Comparison of ENCODE assay signal across 21 cellular contexts in the genomic region with DNA sequence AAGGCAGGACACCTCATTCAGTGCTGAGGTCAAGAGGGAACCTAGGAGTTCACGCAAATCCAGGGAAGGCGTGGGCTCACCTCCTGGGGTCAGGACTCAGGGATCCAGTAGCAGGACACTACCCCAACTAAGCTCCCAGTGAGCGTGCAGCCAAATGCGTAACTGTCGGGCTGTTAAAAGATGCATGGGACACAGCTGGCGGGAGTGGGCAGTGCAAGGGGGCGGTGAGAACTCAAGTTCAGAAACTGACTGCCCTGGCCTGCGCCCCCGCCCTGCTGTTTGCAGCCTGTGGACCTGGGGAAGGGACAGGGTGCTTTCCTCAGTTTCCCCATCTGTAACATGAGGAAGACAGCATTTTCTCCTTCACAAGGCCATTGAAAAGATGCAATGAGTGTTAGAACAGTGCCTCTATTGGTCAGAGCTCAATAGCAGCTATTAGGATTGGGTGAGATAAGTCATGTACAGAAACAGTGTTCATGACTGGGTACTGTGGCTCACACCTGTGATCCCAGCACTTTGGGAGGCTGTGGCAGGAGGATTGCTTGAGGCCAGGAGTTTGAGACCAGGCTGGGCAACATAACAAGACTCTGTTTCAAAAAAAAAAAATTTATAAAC. TPM values are rescaled to one million over a fixed set of nuclear protein-coding genes. Genes with fewer than 3 reads are reported as not detected.
A peak's percentile ranks its signal among the peaks of the same experiment; 100 is the strongest.
DNase-seq lines count a peak whose midpoint lies in the region; FAIRE-seq and TF ChIP-seq lines count a peak whose summit lies in the region.
"Had no signal": no experiment of that assay in that cellular context is flagged by ENCODE, and none has a peak within 500 bp of the region (broad histone marks: within the 10 kb centered on the region; RNA-seq: fewer than 3 reads in every experiment).

No MANE protein-coding gene starts in this region.

- H3K27ac Mint-ChIP-seq in CD4-positive, alpha-beta memory T cell, result peak overlapping the region in 4 of 7 donors; percentile 25 to 42 (median 32)
- H3K27ac Mint-ChIP-seq: IgD-negative memory B cell had no signal

- H3K9me3 Mint-ChIP-seq in CD4-positive, alpha-beta memory T cell, result no peaks in the 10 kb centered on the region
- H3K9me3 Mint-ChIP-seq: CD4-positive, CD25-positive, alpha-beta regulatory T cell; IgD-negative memory B cell had no signal

- no peaks in the 10 kb centered on the region for H4K20me1 ChIP-seq in endothelial cell of umbilical vein (replicated peaks; ENCODE audit: control insufficient read depth, extremely low read depth, insufficient read depth, low read length)

- no peaks in the 10 kb centered on the region for H3K27me3 ChIP-seq in CD4-positive, alpha-beta memory T cell (ENCODE audit: insufficient read depth, low read length)
- H3K27me3 ChIP-seq in endothelial cell of umbilical vein (ENCODE audit: control insufficient read depth in 2 of 2, insufficient read depth in 2 of 2, low read length in 2 of 2), result no peaks in the 10 kb centered on the region
- H3K27me3 ChIP-seq in stomach, result no peaks in the 10 kb centered on the region
- H3K27me3 ChIP-seq: dorsolateral prefrontal cortex, esophagus muscularis mucosa, heart right ventricle, sigmoid colon, thyroid gland had no signal

- no peak overlapping the region for H2AFZ ChIP-seq in endothelial cell of umbilical vein (ENCODE audit: low read depth, low read length)

- TF ChIP-seq CTCF in endothelial cell of umbilical vein (IDR thresholded peaks at IDR 0.05; ENCODE audit: extremely low read depth in 1 of 2, insufficient read depth in 1 of 2, low read depth in 1 of 2, low read length in 2 of 2) (no peak), stomach (IDR thresholded peaks at IDR 0.05) (no peak)

- H3K9me3 ChIP-seq in CD4-positive, alpha-beta memory T cell (ENCODE audit: control insufficient read depth in 1 of 2, low read length in 2 of 2), result no peaks in the 10 kb centered on the region
- H3K9me3 ChIP-seq in endothelial cell of umbilical vein (replicated peaks; ENCODE audit: control insufficient read depth, insufficient read depth, low read length) (no peaks in the 10 kb centered on the region), stomach (no peaks in the 10 kb centered on the region)
- H3K9me3 ChIP-seq: esophagus muscularis mucosa, heart right ventricle, sigmoid colon, thyroid gland had no signal

- dilution Hi-C loops in endothelial cell of umbilical vein (cut with MboI; ENCODE audit: extremely low pct_ligation_motif_present, low sequenced_read_pairs), result no loop called here

- in situ Hi-C loops in ACHN (cut with HindIII; ENCODE audit: low pct_ligation_motif_present, low pct_unique_long_range_greater_than_20kb, low sequenced_read_pairs), result no loop called here

- no peak for TF ChIP-seq EP300 in stomach (IDR thresholded peaks at IDR 0.05)

- BruUV-seq in endothelial cell of umbilical vein (replicated peaks; lab: Mats Ljungman, UMichigan), result no TSS peak

- CTCF ChIA-PET in CD4-positive, alpha-beta memory T cell (lab: Charles Lee; ENCODE audit: partially characterized antibody), result interaction anchor here (1.1 to 1.3 kb wide), 2 partner anchors 35 to 143 kb away, joined by 3 to 4 read pairs; no protein-coding TSS in a partner anchor
- CTCF ChIA-PET in endothelial cell of umbilical vein (lab: Charles Lee), result interaction anchor here (0.7 to 1.5 kb wide), 6 partner anchors 17 to 189 kb away, joined by 3 to 7 read pairs (median 3); partner anchors contain the start of genes PAGR1 and TLCD3B

- 92 to 97% (median 96%) methylated on average over 8 to 9 of the region's 9 CpGs for WGBS in stomach, 5 donors

- H3K36me3 Mint-ChIP-seq in CD4-positive, alpha-beta memory T cell, result peaks cover 35 to 68% of the 10 kb centered on the region in 2 donors

- DNase-seq in ACHN, result peak; percentile 16
- no peak for DNase-seq in CD4-positive, alpha-beta memory T cell
- peak; percentile 34 for DNase-seq in OCI-M1 (lab: John Stamatoyannopoulos, UW)
- no peak for DNase-seq in endothelial cell of umbilical vein (ENCODE audit: low read depth, low spot score)
- no peak for DNase-seq in NCI-H510A (lab: John Stamatoyannopoulos, UW)
- DNase-seq in NCI-H526 (lab: John Stamatoyannopoulos, UW), result no peak
- no peak for DNase-seq in stomach
- DNase-seq: activated CD4-positive, alpha-beta T cell treated with anti-CD3 and anti-CD28 coated beads for 1 hour; activated T-cell treated with anti-CD3 and anti-CD28 coated beads, Interleukin-2, amount 50 U/mL, for 1 hour; CD4-positive, CD25-positive, alpha-beta regulatory T cell; dorsolateral prefrontal cortex; EL; heart right ventricle; kidney; NCI-H1105 treated with DMSO at 0.1 percent for 48 hours; Right ventricle myocardium superior; sigmoid colon; T-helper 2 cell; thyroid gland had no signal

- H3K4me1 ChIP-seq in CD4-positive, alpha-beta memory T cell (ENCODE audit: insufficient read depth, low read length), result no peaks in the 10 kb centered on the region
- H3K4me1 ChIP-seq in endothelial cell of umbilical vein (ENCODE audit: control insufficient read depth, extremely low read depth, insufficient read depth, low read length), result no peaks in the 10 kb centered on the region
- no peaks in the 10 kb centered on the region for H3K4me1 ChIP-seq in stomach
- H3K4me1 ChIP-seq: sigmoid colon, thyroid gland had no signal

- TF ChIP-seq POLR2A in endothelial cell of umbilical vein (IDR thresholded peaks at IDR 0.05; ENCODE audit: low read depth, low read length) (no peak), stomach (IDR thresholded peaks at IDR 0.05) (no peak)

- H3K27ac ChIP-seq in CD4-positive, alpha-beta memory T cell (ENCODE audit: low read depth, low read length), result no peak overlapping the region
- no peak overlapping the region for H3K27ac ChIP-seq in endothelial cell of umbilical vein (ENCODE audit: insufficient read depth, low read depth, low read length)
- H3K27ac ChIP-seq in stomach, result no peak overlapping the region
- H3K27ac ChIP-seq: dorsolateral prefrontal cortex, esophagus muscularis mucosa, heart right ventricle, sigmoid colon, thyroid gland had no signal

- FAIRE-seq in endothelial cell of umbilical vein (lab: Jason Lieb, UNC), result peak; percentile 47
- FAIRE-seq: kidney had no signal

- no peak overlapping the region for H3K9ac ChIP-seq in endothelial cell of umbilical vein (replicated peaks; ENCODE audit: extremely low read depth, insufficient read depth, low read length)

- H3K79me2 ChIP-seq in endothelial cell of umbilical vein (ENCODE audit: control insufficient read depth, insufficient read depth, low read length), result no peaks in the 10 kb centered on the region

- intact Hi-C loops in CD4-positive, alpha-beta memory T cell (cut with micrococcal nuclease), result no loop called here
- intact Hi-C loops in endothelial cell of umbilical vein (cut with micrococcal nuclease) (no loop called here), stomach (cut with DNase I; ENCODE audit: low total_unique reads) (no loop called here)

- POLR2A ChIA-PET in CD4-positive, alpha-beta memory T cell (lab: Charles Lee; ENCODE audit: partially characterized antibody), result interaction anchor here (0.6 to 1.8 kb wide), 6 partner anchors 16 to 141 kb away, joined by 3 to 5 read pairs (median 3); partner anchors contain the start of genes MAZ and PAGR1
- POLR2A ChIA-PET in endothelial cell of umbilical vein (lab: Charles Lee), result interaction anchor here (1.2 kb wide), 1 partner anchor 18 kb away, joined by 3 read pairs; no protein-coding TSS in a partner anchor

- no peaks in the 10 kb centered on the region for H3K9me1 ChIP-seq in endothelial cell of umbilical vein (replicated peaks; ENCODE audit: control insufficient read depth, extremely low read depth, insufficient read depth, low read length)

- no peak overlapping the region for H3K4me3 ChIP-seq in CD4-positive, alpha-beta memory T cell (ENCODE audit: low read length in 2 of 2)
- no peak overlapping the region for H3K4me3 ChIP-seq in endothelial cell of umbilical vein (replicated peaks in 1 of 3; ENCODE audit: insufficient read depth in 1 of 3, low read depth in 1 of 3, low read length in 3 of 3)
- H3K4me3 ChIP-seq in stomach, result no peak overlapping the region
- H3K4me3 ChIP-seq: dorsolateral prefrontal cortex, esophagus muscularis mucosa, heart right ventricle, sigmoid colon, thyroid gland had no signal

- no peak overlapping the region for H3K4me3 Mint-ChIP-seq in CD4-positive, alpha-beta memory T cell
- H3K4me3 Mint-ChIP-seq: CD4-positive, CD25-positive, alpha-beta regulatory T cell; IgD-negative memory B cell had no signal

- H3K4me1 Mint-ChIP-seq in CD4-positive, alpha-beta memory T cell, result peaks cover 0 to 5% (median 0%) of the 10 kb centered on the region in 4 donors
- H3K4me1 Mint-ChIP-seq: CD4-positive, CD25-positive, alpha-beta regulatory T cell had no signal

- no peaks in the 10 kb centered on the region for H3K27me3 Mint-ChIP-seq in CD4-positive, alpha-beta memory T cell
- H3K27me3 Mint-ChIP-seq: CD4-positive, CD25-positive, alpha-beta regulatory T cell; IgD-negative memory B cell had no signal

- H3K4me2 ChIP-seq in endothelial cell of umbilical vein (ENCODE audit: insufficient read depth, low read length), result no peak overlapping the region

- H3K36me3 ChIP-seq in CD4-positive, alpha-beta memory T cell (ENCODE audit: insufficient read depth, low read length), result peaks cover 74% of the 10 kb centered on the region
- H3K36me3 ChIP-seq in endothelial cell of umbilical vein (ENCODE audit: control insufficient read depth in 2 of 2, extremely low read depth in 1 of 2, insufficient read depth in 2 of 2, low read length in 2 of 2), result peaks cover 0 to 21% of the 10 kb centered on the region in 2 experiments
- peaks cover 88 to 100% (median 98%) of the 10 kb centered on the region in 4 donors for H3K36me3 ChIP-seq in stomach

RNA-seq across cellular contexts. Expression of gene CDIPT, which starts 20.2 kb away (rescaled TPM):
- total RNA-seq in CD4-positive, alpha-beta memory T cell, result 10 to 100 TPM; 76.2 to 79.8 TPM
- polyA plus RNA-seq in CD4-positive, alpha-beta memory T cell, result 100 to 1,000 TPM in 1 of 2 donors, 10 to 100 TPM in 1; 87.2 to 123 TPM
- 67.3 and 68.7 TPM in 2 replicates for total RNA-seq in endothelial cell of umbilical vein
- 161 and 179 TPM in 2 replicates for polyA plus RNA-seq in endothelial cell of umbilical vein
- polyA plus RNA-seq in endothelial cell of umbilical vein (2011; cell fraction: cytosol; rRNA removed), result 106 and 114 TPM in 2 replicates
- 48.3 and 54.8 TPM in 2 replicates for polyA plus RNA-seq in endothelial cell of umbilical vein (2011; cell fraction: nucleus; rRNA removed)
- polyA plus RNA-seq in endothelial cell of umbilical vein (2012), result 89.7 and 115 TPM in 2 replicates
- 84.3 and 85.3 TPM in 2 replicates for polyA minus RNA-seq in endothelial cell of umbilical vein
- 61.1 TPM for polyA minus RNA-seq in endothelial cell of umbilical vein (2011; cell fraction: cytosol; rRNA and poly(A)+ RNA removed)
- 14.1 and 17.2 TPM in 2 replicates for polyA minus RNA-seq in endothelial cell of umbilical vein (2011; cell fraction: nucleus; rRNA and poly(A)+ RNA removed)
- total RNA-seq in stomach, result 10 to 100 TPM in 4 of 5 donors, 1 to 10 TPM in 1; 2.3 to 91.5 (median 54.5) TPM
- 10 to 100 TPM; 51.6 to 72.6 (median 53.9) TPM for polyA plus RNA-seq in stomach

RNA-seq across cellular contexts. Expression of gene MVP, which starts 22.6 kb away (rescaled TPM):
- total RNA-seq in CD4-positive, alpha-beta memory T cell, result 100 to 1,000 TPM; 145 to 146 TPM
- polyA plus RNA-seq in CD4-positive, alpha-beta memory T cell, result 100 to 1,000 TPM; 172 to 187 TPM
- 116 and 118 TPM in 2 replicates for total RNA-seq in endothelial cell of umbilical vein
- 47.0 and 49.8 TPM in 2 replicates for polyA plus RNA-seq in endothelial cell of umbilical vein
- polyA plus RNA-seq in endothelial cell of umbilical vein (2011; cell fraction: cytosol; rRNA removed), result 45.7 and 48.2 TPM in 2 replicates
- 118 and 126 TPM in 2 replicates for polyA plus RNA-seq in endothelial cell of umbilical vein (2011; cell fraction: nucleus; rRNA removed)
- polyA plus RNA-seq in endothelial cell of umbilical vein (2012), result 154 and 197 TPM in 2 replicates
- polyA minus RNA-seq in endothelial cell of umbilical vein, result 123 and 214 TPM in 2 replicates
- 47.5 TPM for polyA minus RNA-seq in endothelial cell of umbilical vein (2011; cell fraction: cytosol; rRNA and poly(A)+ RNA removed)
- 42.1 and 68.7 TPM in 2 replicates for polyA minus RNA-seq in endothelial cell of umbilical vein (2011; cell fraction: nucleus; rRNA and poly(A)+ RNA removed)
- total RNA-seq in stomach, result 100 to 1,000 TPM in 4 of 5 donors, 10 to 100 TPM in 1; 92.2 to 453 (median 154) TPM
- polyA plus RNA-seq in stomach, result 100 to 1,000 TPM; 101 to 122 (median 116) TPM

RNA-seq across cellular contexts. Expression of gene PAGR1, which starts 26.9 kb away (rescaled TPM):
- total RNA-seq in CD4-positive, alpha-beta memory T cell, result 10 to 100 TPM; 43.7 to 44.9 TPM
- polyA plus RNA-seq in CD4-positive, alpha-beta memory T cell, result 10 to 100 TPM; 46.0 to 51.1 TPM
- 24.2 and 26.3 TPM in 2 replicates for total RNA-seq in endothelial cell of umbilical vein
- 13.0 and 15.9 TPM in 2 replicates for polyA plus RNA-seq in endothelial cell of umbilical vein
- polyA plus RNA-seq in endothelial cell of umbilical vein (2011; cell fraction: cytosol; rRNA removed), result 16.6 and 17.6 TPM in 2 replicates
- 18.8 and 20.0 TPM in 2 replicates for polyA plus RNA-seq in endothelial cell of umbilical vein (2011; cell fraction: nucleus; rRNA removed)
- polyA plus RNA-seq in endothelial cell of umbilical vein (2012), result 18.5 and 20.4 TPM in 2 replicates
- polyA minus RNA-seq in endothelial cell of umbilical vein, result 3.8 and 4.2 TPM in 2 replicates
- 16.0 TPM for polyA minus RNA-seq in endothelial cell of umbilical vein (2011; cell fraction: cytosol; rRNA and poly(A)+ RNA removed)
- 4.1 and 5.2 TPM in 2 replicates for polyA minus RNA-seq in endothelial cell of umbilical vein (2011; cell fraction: nucleus; rRNA and poly(A)+ RNA removed)
- total RNA-seq in stomach, result 100 to 1,000 TPM in 1 of 5 donors, 10 to 100 TPM in 3, 1 to 10 TPM in 1; 7.1 to 124 (median 19.8) TPM
- 10 to 100 TPM; 24.0 to 31.6 (median 27.1) TPM for polyA plus RNA-seq in stomach

RNA-seq across cellular contexts. Expression of gene PRRT2, which starts 30.8 kb away (rescaled TPM):
- total RNA-seq in CD4-positive, alpha-beta memory T cell, result 1 to 10 TPM; 6.3 to 6.9 TPM
- under 1 TPM; 0.20 to 0.37 TPM for polyA plus RNA-seq in CD4-positive, alpha-beta memory T cell
- total RNA-seq in endothelial cell of umbilical vein (2.3 and 3.3 TPM in 2 replicates), stomach (10 to 100 TPM in 1 of 5 donors, 1 to 10 TPM in 2, not detected in 2; 4.0 to 17.4 (median 4.6) TPM)
- polyA plus RNA-seq in endothelial cell of umbilical vein (3.3 and 3.4 TPM in 2 replicates), stomach (under 1 TPM in 2 of 3 donors, not detected in 1; 0.62 to 0.83 TPM)
- polyA plus RNA-seq in endothelial cell of umbilical vein (2011; cell fraction: cytosol; rRNA removed), result 0.41 and 0.66 TPM in 2 replicates
- polyA plus RNA-seq in endothelial cell of umbilical vein (2011; cell fraction: nucleus; rRNA removed), result 18.1 and 20.0 TPM in 2 replicates
- 1.0 and 1.4 TPM in 2 replicates for polyA plus RNA-seq in endothelial cell of umbilical vein (2012)
- polyA minus RNA-seq in endothelial cell of umbilical vein, result 1.1 and 1.9 TPM in 2 replicates
- polyA minus RNA-seq in endothelial cell of umbilical vein (2011; cell fraction: cytosol; rRNA and poly(A)+ RNA removed), result not detected
- 2.9 and 3.8 TPM in 2 replicates for polyA minus RNA-seq in endothelial cell of umbilical vein (2011; cell fraction: nucleus; rRNA and poly(A)+ RNA removed)
- polyA plus RNA-seq: IgD-negative memory B cell had no signal

RNA-seq across cellular contexts. Expression of gene MAZ, which starts 36.5 kb away (rescaled TPM):
- 100 to 1,000 TPM; 258 to 264 TPM for total RNA-seq in CD4-positive, alpha-beta memory T cell
- 10 to 100 TPM; 40.3 to 69.1 TPM for polyA plus RNA-seq in CD4-positive, alpha-beta memory T cell
- 311 TPM in 2 replicates for total RNA-seq in endothelial cell of umbilical vein
- 165 and 212 TPM in 2 replicates for polyA plus RNA-seq in endothelial cell of umbilical vein
- polyA plus RNA-seq in endothelial cell of umbilical vein (2011; cell fraction: cytosol; rRNA removed), result 204 and 249 TPM in 2 replicates
- 129 and 147 TPM in 2 replicates for polyA plus RNA-seq in endothelial cell of umbilical vein (2011; cell fraction: nucleus; rRNA removed)
- 303 and 323 TPM in 2 replicates for polyA plus RNA-seq in endothelial cell of umbilical vein (2012)
- polyA minus RNA-seq in endothelial cell of umbilical vein, result 291 and 342 TPM in 2 replicates
- polyA minus RNA-seq in endothelial cell of umbilical vein (2011; cell fraction: cytosol; rRNA and poly(A)+ RNA removed), result 395 TPM
- 51.4 and 56.6 TPM in 2 replicates for polyA minus RNA-seq in endothelial cell of umbilical vein (2011; cell fraction: nucleus; rRNA and poly(A)+ RNA removed)
- total RNA-seq in stomach, result 100 to 1,000 TPM in 4 of 5 donors, 10 to 100 TPM in 1; 11.7 to 865 (median 117) TPM
- 100 to 1,000 TPM in 2 of 3 donors, 10 to 100 TPM in 1; 79.9 to 160 (median 102) TPM for polyA plus RNA-seq in stomach

Comparison
In these comparisons a context has a peak if more than half of its experiments do, and no peak if none do; other contexts are left out.
1. DNase-seq: peak in ACHN (single experiment) and OCI-M1 (single experiment); none in CD4-positive, alpha-beta memory T cell (0 of 5), endothelial cell of umbilical vein (single experiment), NCI-H510A (single experiment), NCI-H526 (0 of 2) and stomach (single experiment).